ENCODE assay signal across 1 cellular context in the genomic region with DNA sequence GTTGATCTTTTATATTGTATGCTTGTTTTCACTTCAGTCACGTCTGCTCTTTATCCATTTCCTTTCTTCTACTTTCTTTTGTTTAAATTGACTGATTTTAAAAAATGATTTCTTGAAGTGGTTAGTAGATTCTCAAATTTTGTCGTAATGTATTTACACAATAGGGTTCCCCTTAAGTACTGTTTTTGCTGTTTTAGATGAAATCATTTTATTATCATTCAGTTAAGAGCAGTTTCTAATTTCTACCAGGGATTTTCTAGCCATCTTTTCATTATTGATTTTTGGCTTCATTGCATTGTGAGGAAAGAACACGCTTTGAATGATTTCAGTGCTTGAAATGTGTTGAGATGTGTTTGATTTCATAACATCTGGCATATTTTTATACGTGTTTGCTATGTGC.
TF ChIP-seq lines count a peak whose summit lies in the region.

No MANE protein-coding gene starts in this region.

TF ChIP-seq in HEK293, 187 proteins besides CTCF, POLR2A, EP300 and RAD21 (continued from another document):
- TF ChIP-seq, protein P1, sequence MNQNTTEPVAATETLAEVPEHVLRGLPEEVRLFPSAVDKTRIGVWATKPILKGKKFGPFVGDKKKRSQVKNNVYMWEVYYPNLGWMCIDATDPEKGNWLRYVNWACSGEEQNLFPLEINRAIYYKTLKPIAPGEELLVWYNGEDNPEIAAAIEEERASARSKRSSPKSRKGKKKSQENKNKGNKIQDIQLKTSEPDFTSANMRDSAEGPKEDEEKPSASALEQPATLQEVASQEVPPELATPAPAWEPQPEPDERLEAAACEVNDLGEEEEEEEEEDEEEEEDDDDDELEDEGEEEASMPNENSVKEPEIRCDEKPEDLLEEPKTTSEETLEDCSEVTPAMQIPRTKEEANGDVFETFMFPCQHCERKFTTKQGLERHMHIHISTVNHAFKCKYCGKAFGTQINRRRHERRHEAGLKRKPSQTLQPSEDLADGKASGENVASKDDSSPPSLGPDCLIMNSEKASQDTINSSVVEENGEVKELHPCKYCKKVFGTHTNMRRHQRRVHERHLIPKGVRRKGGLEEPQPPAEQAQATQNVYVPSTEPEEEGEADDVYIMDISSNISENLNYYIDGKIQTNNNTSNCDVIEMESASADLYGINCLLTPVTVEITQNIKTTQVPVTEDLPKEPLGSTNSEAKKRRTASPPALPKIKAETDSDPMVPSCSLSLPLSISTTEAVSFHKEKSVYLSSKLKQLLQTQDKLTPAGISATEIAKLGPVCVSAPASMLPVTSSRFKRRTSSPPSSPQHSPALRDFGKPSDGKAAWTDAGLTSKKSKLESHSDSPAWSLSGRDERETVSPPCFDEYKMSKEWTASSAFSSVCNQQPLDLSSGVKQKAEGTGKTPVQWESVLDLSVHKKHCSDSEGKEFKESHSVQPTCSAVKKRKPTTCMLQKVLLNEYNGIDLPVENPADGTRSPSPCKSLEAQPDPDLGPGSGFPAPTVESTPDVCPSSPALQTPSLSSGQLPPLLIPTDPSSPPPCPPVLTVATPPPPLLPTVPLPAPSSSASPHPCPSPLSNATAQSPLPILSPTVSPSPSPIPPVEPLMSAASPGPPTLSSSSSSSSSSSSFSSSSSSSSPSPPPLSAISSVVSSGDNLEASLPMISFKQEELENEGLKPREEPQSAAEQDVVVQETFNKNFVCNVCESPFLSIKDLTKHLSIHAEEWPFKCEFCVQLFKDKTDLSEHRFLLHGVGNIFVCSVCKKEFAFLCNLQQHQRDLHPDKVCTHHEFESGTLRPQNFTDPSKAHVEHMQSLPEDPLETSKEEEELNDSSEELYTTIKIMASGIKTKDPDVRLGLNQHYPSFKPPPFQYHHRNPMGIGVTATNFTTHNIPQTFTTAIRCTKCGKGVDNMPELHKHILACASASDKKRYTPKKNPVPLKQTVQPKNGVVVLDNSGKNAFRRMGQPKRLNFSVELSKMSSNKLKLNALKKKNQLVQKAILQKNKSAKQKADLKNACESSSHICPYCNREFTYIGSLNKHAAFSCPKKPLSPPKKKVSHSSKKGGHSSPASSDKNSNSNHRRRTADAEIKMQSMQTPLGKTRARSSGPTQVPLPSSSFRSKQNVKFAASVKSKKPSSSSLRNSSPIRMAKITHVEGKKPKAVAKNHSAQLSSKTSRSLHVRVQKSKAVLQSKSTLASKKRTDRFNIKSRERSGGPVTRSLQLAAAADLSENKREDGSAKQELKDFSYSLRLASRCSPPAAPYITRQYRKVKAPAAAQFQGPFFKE (tag by site-specific recombination; IDR thresholded peaks at IDR 0.05; ENCODE audit: borderline replicate concordance) = no peak
